8 cellular contexts compared by ENCODE assay signal in genomic region chr5:69234457-69235268, GRCh38. TPM values are rescaled to one million over a fixed set of nuclear protein-coding genes. Genes with fewer than 3 reads are reported as not detected.
DNase-seq lines count a peak whose midpoint lies in the region; ATAC-seq and TF ChIP-seq lines count a peak whose summit lies in the region.

TSS of gene CDK7 (plus strand) at chr5:69234886. CDS start at chr5:69234976, 90 bp downstream.

- H3K79me2 ChIP-seq in ACC112 (ENCODE audit: control insufficient read depth, insufficient read depth, low read length, unreplicated experiment) = peaks cover 34% of the 10 kb centered on the region

- H3K4me1 ChIP-seq in ACC112 (ENCODE audit: control insufficient read depth, insufficient read depth, low read length, unreplicated experiment) = peaks cover 23% of the 10 kb centered on the region
- H3K4me1 ChIP-seq in breast epithelium = no peaks in the 10 kb centered on the region
- H3K4me1 ChIP-seq in iPS-20b (ENCODE audit: insufficient read depth, low read length) = no peaks in the 10 kb centered on the region

- TF ChIP-seq CTCF in VCaP (conservative IDR thresholded peaks at IDR 0.05) (no peak), breast epithelium (IDR thresholded peaks at IDR 0.05) (peak in 1 of 3 donors; percentile 19)

- H3K27ac ChIP-seq in ACC112 (ENCODE audit: low read depth, low read length) (peak within 1 kb of the TSS; percentile 60), VCaP (peak within 1 kb of the TSS; percentile 83), breast epithelium (peak within 1 kb of the TSS; percentile 80 to 91), iPS-20b (ENCODE audit: low read length) (peak within 1 kb of the TSS; percentile 78), skin epidermis (peak within 1 kb of the TSS; percentile 50 to 94 (median 87))

- H3K9ac ChIP-seq in iPS-20b (ENCODE audit: low read depth, low read length) = peak within 1 kb of the TSS; percentile 98

- H3K36me3 ChIP-seq in ACC112 (ENCODE audit: insufficient read depth, low read length) = peaks cover 7% of the 10 kb centered on the region
- H3K36me3 ChIP-seq in breast epithelium = no peaks in the 10 kb centered on the region
- H3K36me3 ChIP-seq in iPS-20b (ENCODE audit: insufficient read depth, low read depth, low read length) = peaks cover 32% of the 10 kb centered on the region

- DNase-seq in NCI-H2196 treated with DMSO at 0.1 percent for 48 hours (lab: John Stamatoyannopoulos, UW; ENCODE audit: unreplicated experiment) = peak; percentile 48
- peak; percentile 92 for DNase-seq in breast epithelium (ENCODE audit: low spot score in 2 of 2)

- H3K9me3 ChIP-seq in breast epithelium = no peaks in the 10 kb centered on the region
- no peaks in the 10 kb centered on the region for H3K9me3 ChIP-seq in iPS-20b (ENCODE audit: insufficient read depth, low read depth, low read length)

- H2AFZ ChIP-seq in ACC112 (ENCODE audit: low read length, unreplicated experiment) = peak within 1 kb of the TSS; percentile 91

- intact Hi-C loops in breast epithelium (cut with DNase I; ENCODE audit: low total_unique reads) = no loop called here

- ATAC-seq in GM18870 (IDR thresholded peaks at IDR 0.05; ENCODE audit: unreplicated experiment) (peak; percentile 94), HG03135 (IDR thresholded peaks at IDR 0.05; ENCODE audit: unreplicated experiment) (peak; percentile 99)

- TF ChIP-seq POLR2A in breast epithelium (IDR thresholded peaks at IDR 0.05) = no peak

- H3K4me3 ChIP-seq in ACC112 (ENCODE audit: low read depth, low read length) (peak within 1 kb of the TSS; percentile 79), breast epithelium (peak within 1 kb of the TSS; percentile 69 to 92 (median 88)), iPS-20b (ENCODE audit: low read length) (peak within 1 kb of the TSS; percentile 94), skin epidermis (peak within 1 kb of the TSS; percentile 53 to 95 (median 84))

- H3K27me3 ChIP-seq in ACC112 (ENCODE audit: insufficient read depth, low read length) (no peaks in the 10 kb centered on the region), breast epithelium (no peaks in the 10 kb centered on the region), iPS-20b (ENCODE audit: insufficient read depth, low read length) (no peaks in the 10 kb centered on the region)

RNA-seq across cellular contexts. Expression of gene CDK7, which starts in this region (rescaled TPM):
- total RNA-seq in breast epithelium = 10 to 100 TPM; 13.4 to 28.7 (median 20.3) TPM

Comparison
In these comparisons a context has a peak if more than half of its experiments do, and no peak if none do; other contexts are left out.
1. Peak in every context shown above with its lines: DNase-seq, ATAC-seq, H3K4me3 ChIP-seq and H3K27ac ChIP-seq.